In the genomic region with DNA sequence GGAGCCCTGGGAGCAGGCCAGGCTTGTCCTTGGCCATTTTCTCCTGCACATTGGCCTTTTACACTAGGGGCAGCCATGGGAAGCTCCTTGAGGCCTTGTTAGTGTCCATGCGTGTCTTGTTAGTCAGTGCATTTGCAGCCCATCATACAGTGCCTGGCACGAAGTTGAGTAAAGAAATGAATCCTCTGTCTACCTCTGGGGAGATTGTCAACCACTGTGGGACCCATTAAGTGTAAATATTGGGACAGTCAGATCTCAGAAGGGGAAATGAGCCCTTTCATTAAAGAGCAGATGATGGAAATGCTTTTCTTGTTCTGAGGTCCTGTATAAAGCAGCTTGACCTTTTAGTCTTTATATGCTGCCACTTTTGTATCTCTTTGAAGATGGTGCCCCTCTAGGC, we compare ENCODE assay signal across 6 cellular contexts. TPM values are rescaled to one million over a fixed set of nuclear protein-coding genes. Genes with fewer than 3 reads are reported as not detected.
"Had no signal": no experiment of that assay in that cellular context is flagged by ENCODE, and none has a peak within 500 bp of the region (broad histone marks: within the 10 kb centered on the region; RNA-seq: fewer than 3 reads in every experiment).

No MANE protein-coding gene starts in this region.

- ATAC-seq: GM23338, K562 had no signal

- H3K27ac Mint-ChIP-seq: GM23338, H9 had no signal

- DNase-seq: H9, HCEC 1CT, IMR-90, KG1 had no signal

- H3K4me3 Mint-ChIP-seq: GM23338, H9 had no signal

- H3K9me3 Mint-ChIP-seq: GM23338, H9 had no signal

- H3K4me3 ChIP-seq: GM23338, K562 had no signal

RNA-seq across cellular contexts. Expression of gene SOBP, which starts 33.9 kb away (rescaled TPM):
- polyA plus RNA-seq: K562 had no signal
